In genomic region chr16:31274831-31275816, GRCh38 we compare ENCODE assay signal across 1 cellular context.
TF ChIP-seq lines count a peak whose summit lies in the region.

No MANE protein-coding gene starts in this region.

TF ChIP-seq in WTC11, 78 proteins besides CTCF, POLR2A, EP300 and RAD21 (continued from another document):
- TF ChIP-seq E2F1 (CRISPR knock-in tag; IDR thresholded peaks at IDR 0.05) (no peak), NFE2L1 (CRISPR knock-in tag; IDR thresholded peaks at IDR 0.05) (no peak), ZNF281 (CRISPR knock-in tag; IDR thresholded peaks at IDR 0.05) (no peak), ZNF416 (CRISPR knock-in tag; IDR thresholded peaks at IDR 0.05) (no peak), ETV6 (CRISPR knock-in tag; IDR thresholded peaks at IDR 0.05) (no peak), ZNF532 (CRISPR knock-in tag; IDR thresholded peaks at IDR 0.05; ENCODE audit: borderline replicate concordance) (no peak), TP53 (CRISPR knock-in tag; IDR thresholded peaks at IDR 0.05) (no peak)
